In genomic region chr6:88780714-88781389, GRCh38 we compare ENCODE assay signal across 8 cellular contexts.
DNase-seq lines count a peak whose midpoint lies in the region; ATAC-seq and TF ChIP-seq lines count a peak whose summit lies in the region.

No MANE protein-coding gene starts in this region.

- no peaks in the 10 kb centered on the region for H4K20me1 ChIP-seq in GM23248 (ENCODE audit: insufficient read depth)

- no peaks in the 10 kb centered on the region for H3K79me2 ChIP-seq in GM23248 (ENCODE audit: insufficient read depth)

- H3K27me3 ChIP-seq in GM23248 (replicated peaks; ENCODE audit: insufficient read depth), result no peaks in the 10 kb centered on the region

- H3K9ac ChIP-seq in GM23248, result no peak overlapping the region

- H3K27ac Mint-ChIP-seq in Calu3 (ENCODE audit: unreplicated experiment), result no peak overlapping the region
- H3K27ac Mint-ChIP-seq in T-helper 2 cell treated with Interferon-gamma antibody and Interleukin-4, amounts not matched to agents 5 μg/mL and 100 μg/mL, for 36 hours, result no peak overlapping the region

- no peaks in the 10 kb centered on the region for H3K9me3 ChIP-seq in GM23248 (ENCODE audit: low read depth)

- H3K36me3 Mint-ChIP-seq in Calu3 (ENCODE audit: insufficient read depth, unreplicated experiment), result no peaks in the 10 kb centered on the region
- H3K36me3 Mint-ChIP-seq in T-helper 2 cell treated with Interferon-gamma antibody and Interleukin-4, amounts not matched to agents 5 μg/mL and 100 μg/mL, for 36 hours (ENCODE audit: low read depth), result peaks cover 14% of the 10 kb centered on the region

- H3K27me3 Mint-ChIP-seq in Calu3 (ENCODE audit: unreplicated experiment), result no peaks in the 10 kb centered on the region
- no peaks in the 10 kb centered on the region for H3K27me3 Mint-ChIP-seq in T-helper 2 cell treated with Interferon-gamma antibody and Interleukin-4, amounts not matched to agents 5 μg/mL and 100 μg/mL, for 36 hours (ENCODE audit: low read depth)

- no peaks in the 10 kb centered on the region for H3K36me3 ChIP-seq in GM23248 (ENCODE audit: low read depth)

- in situ Hi-C loops in GM23248 (cut with MboI), result no loop called here

- CTCF ChIA-PET in Calu3 (lab: Charles Lee), result no interaction called here

- no peak overlapping the region for H3K4me3 Mint-ChIP-seq in Calu3 (ENCODE audit: low read depth, unreplicated experiment)
- no peak overlapping the region for H3K4me3 Mint-ChIP-seq in T-helper 2 cell treated with Interferon-gamma antibody and Interleukin-4, amounts not matched to agents 5 μg/mL and 100 μg/mL, for 36 hours

- no peak for ATAC-seq in GM18505 (IDR thresholded peaks at IDR 0.05; ENCODE audit: unreplicated experiment)

- no peaks in the 10 kb centered on the region for H3K4me1 Mint-ChIP-seq in Calu3 (ENCODE audit: low read depth, unreplicated experiment)
- H3K4me1 Mint-ChIP-seq in T-helper 2 cell treated with Interferon-gamma antibody and Interleukin-4, amounts not matched to agents 5 μg/mL and 100 μg/mL, for 36 hours (ENCODE audit: low read depth), result no peaks in the 10 kb centered on the region

- no peaks in the 10 kb centered on the region for H3K9me3 Mint-ChIP-seq in Calu3 (ENCODE audit: low read depth, unreplicated experiment)
- H3K9me3 Mint-ChIP-seq in T-helper 2 cell treated with Interferon-gamma antibody and Interleukin-4, amounts not matched to agents 5 μg/mL and 100 μg/mL, for 36 hours, result peaks cover 15% of the 10 kb centered on the region

- no peaks in the 10 kb centered on the region for H3K9me2 ChIP-seq in GM23248 (ENCODE audit: insufficient read depth)

- no peak for TF ChIP-seq POLR2A in GM18505 (IDR thresholded peaks at IDR 0.05; ENCODE audit: borderline replicate concordance, extremely low read depth, insufficient read depth, insufficient read length)

- no peak overlapping the region for H3K4me3 ChIP-seq in GM23248

- 26 to 30% methylated on average over 5 of the region's 5 CpGs for WGBS in GM23248 (ENCODE audit: low coverage in 1 of 2, low lambda C conversion rate in 2 of 2, missing lambda C conversion rate in 2 of 2), 2 experiments

- H3K27ac ChIP-seq in GM23248, result no peak overlapping the region

- TF ChIP-seq CTCF in Calu3 (IDR thresholded peaks at IDR 0.05; ENCODE audit: unreplicated experiment), result peak; percentile 63

- DNase-seq in Calu3 (peak; percentile 58), GM23248 (peak; percentile 76), NCI-H1694 (lab: John Stamatoyannopoulos, UW) (peak; percentile 59), astrocyte of the hippocampus (ENCODE audit: low read depth, low spot score) (peak; percentile 82), iPS-NIHi11 (ENCODE audit: low spot score) (peak; percentile 48)
- DNase-seq in T-helper 2 cell treated with Interferon-gamma antibody and Interleukin-4, amounts not matched to agents 5 μg/mL and 100 μg/mL, for 36 hours (ENCODE audit: low spot score), result peak; percentile 32
- peak; percentile 7 to 19 for DNase-seq in stimulated activated CD4-positive, alpha-beta T cell treated with anti-CD3 and anti-CD28 coated beads, Interleukin-1b, Interleukin-23, amount 100 ng/mL, for 1 hour (ENCODE audit: low read depth in 2 of 2)

- intact Hi-C loops in Calu3 (cut with micrococcal nuclease; ENCODE audit: unreplicated experiment), result loop anchor here (5.0 to 10.0 kb wide), 3 partner anchors 289 to 854 kb away; no protein-coding TSS in a partner anchor

- no TSS peak for BruUV-seq in Calu3 (replicated peaks; lab: Mats Ljungman, UMichigan)

- H2AFZ ChIP-seq in GM23248, result no peak overlapping the region

- H3F3A ChIP-seq in GM23248 (ENCODE audit: insufficient read depth), result no peaks in the 10 kb centered on the region

- H3K4me1 ChIP-seq in GM23248 (ENCODE audit: insufficient read depth), result no peaks in the 10 kb centered on the region

- no peak overlapping the region for H3K4me2 ChIP-seq in GM23248 (ENCODE audit: unreplicated experiment)

Comparison
In these comparisons a context has a peak if more than half of its experiments do, and no peak if none do; other contexts are left out.
1. DNase-seq: peak in every context shown above with its lines; median percentile 82 in astrocyte of the hippocampus; 76 in GM23248; 59 in NCI-H1694; 58 in Calu3; 48 in iPS-NIHi11; 32 in T-helper 2 cell treated with Interferon-gamma antibody and Interleukin-4, amounts not matched to agents 5 μg/mL and 100 μg/mL, for 36 hours; 13 in stimulated activated CD4-positive, alpha-beta T cell treated with anti-CD3 and anti-CD28 coated beads, Interleukin-1b, Interleukin-23, amount 100 ng/mL, for 1 hour.